In the genomic region with DNA sequence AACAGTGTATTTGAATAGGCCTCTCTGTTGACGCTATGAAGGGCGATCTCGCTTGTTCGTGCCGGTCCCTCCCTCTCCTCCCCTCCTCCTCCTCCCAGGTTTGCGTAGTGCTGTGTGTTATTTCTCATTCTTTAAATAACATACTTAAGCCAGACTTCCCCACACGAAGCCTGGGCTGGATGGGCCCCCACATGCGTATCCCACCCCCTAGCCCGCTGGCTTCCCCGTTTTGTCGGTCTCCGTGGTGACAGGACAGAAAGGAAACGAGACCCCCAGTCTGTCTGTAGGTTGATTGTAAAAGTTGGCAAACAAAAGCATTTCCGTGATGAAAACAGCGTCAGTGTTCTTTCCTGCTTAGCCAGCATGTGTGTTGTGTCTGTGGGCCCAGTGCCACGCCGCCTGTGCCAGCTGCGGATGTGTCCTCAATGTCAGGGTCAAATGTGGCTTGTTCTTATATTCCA, we compare ENCODE assay signal across 2 cellular contexts.
TF ChIP-seq lines count a peak whose summit lies in the region.

No MANE protein-coding gene starts in this region.

TF ChIP-seq in liver, 16 proteins besides CTCF, POLR2A, EP300 and RAD21 (continued from another document):
- TF ChIP-seq, protein P1, sequence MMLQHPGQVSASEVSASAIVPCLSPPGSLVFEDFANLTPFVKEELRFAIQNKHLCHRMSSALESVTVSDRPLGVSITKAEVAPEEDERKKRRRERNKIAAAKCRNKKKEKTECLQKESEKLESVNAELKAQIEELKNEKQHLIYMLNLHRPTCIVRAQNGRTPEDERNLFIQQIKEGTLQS (IDR thresholded peaks at IDR 0.05), result no peak
- TF ChIP-seq FOXA2 (IDR thresholded peaks at IDR 0.05) (no peak), TAF1 (conservative IDR thresholded peaks at IDR 0.05) (no peak), RXRA (IDR thresholded peaks at IDR 0.05) (peak; percentile 85 to 91), YY1 (IDR thresholded peaks at IDR 0.05) (no peak), JUND (IDR thresholded peaks at IDR 0.05) (no peak), SP1 (IDR thresholded peaks at IDR 0.05) (peak; percentile 62), EGR1 (IDR thresholded peaks at IDR 0.05; ENCODE audit: low read depth in 2 of 2) (no peak), FOXA1 (IDR thresholded peaks at IDR 0.05) (no peak), GABPA (IDR thresholded peaks at IDR 0.05 in 1 of 2, conservative IDR thresholded peaks at IDR 0.05 in 1 of 2) (no peak), NR2F2 (IDR thresholded peaks at IDR 0.05) (peak; percentile 63), HNF4G (IDR thresholded peaks at IDR 0.05) (no peak)
- TF ChIP-seq, protein P2, sequence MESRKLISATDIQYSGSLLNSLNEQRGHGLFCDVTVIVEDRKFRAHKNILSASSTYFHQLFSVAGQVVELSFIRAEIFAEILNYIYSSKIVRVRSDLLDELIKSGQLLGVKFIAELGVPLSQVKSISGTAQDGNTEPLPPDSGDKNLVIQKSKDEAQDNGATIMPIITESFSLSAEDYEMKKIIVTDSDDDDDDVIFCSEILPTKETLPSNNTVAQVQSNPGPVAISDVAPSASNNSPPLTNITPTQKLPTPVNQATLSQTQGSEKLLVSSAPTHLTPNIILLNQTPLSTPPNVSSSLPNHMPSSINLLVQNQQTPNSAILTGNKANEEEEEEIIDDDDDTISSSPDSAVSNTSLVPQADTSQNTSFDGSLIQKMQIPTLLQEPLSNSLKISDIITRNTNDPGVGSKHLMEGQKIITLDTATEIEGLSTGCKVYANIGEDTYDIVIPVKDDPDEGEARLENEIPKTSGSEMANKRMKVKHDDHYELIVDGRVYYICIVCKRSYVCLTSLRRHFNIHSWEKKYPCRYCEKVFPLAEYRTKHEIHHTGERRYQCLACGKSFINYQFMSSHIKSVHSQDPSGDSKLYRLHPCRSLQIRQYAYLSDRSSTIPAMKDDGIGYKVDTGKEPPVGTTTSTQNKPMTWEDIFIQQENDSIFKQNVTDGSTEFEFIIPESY (IDR thresholded peaks at IDR 0.05), result no peak
- TF ChIP-seq, protein P3, sequence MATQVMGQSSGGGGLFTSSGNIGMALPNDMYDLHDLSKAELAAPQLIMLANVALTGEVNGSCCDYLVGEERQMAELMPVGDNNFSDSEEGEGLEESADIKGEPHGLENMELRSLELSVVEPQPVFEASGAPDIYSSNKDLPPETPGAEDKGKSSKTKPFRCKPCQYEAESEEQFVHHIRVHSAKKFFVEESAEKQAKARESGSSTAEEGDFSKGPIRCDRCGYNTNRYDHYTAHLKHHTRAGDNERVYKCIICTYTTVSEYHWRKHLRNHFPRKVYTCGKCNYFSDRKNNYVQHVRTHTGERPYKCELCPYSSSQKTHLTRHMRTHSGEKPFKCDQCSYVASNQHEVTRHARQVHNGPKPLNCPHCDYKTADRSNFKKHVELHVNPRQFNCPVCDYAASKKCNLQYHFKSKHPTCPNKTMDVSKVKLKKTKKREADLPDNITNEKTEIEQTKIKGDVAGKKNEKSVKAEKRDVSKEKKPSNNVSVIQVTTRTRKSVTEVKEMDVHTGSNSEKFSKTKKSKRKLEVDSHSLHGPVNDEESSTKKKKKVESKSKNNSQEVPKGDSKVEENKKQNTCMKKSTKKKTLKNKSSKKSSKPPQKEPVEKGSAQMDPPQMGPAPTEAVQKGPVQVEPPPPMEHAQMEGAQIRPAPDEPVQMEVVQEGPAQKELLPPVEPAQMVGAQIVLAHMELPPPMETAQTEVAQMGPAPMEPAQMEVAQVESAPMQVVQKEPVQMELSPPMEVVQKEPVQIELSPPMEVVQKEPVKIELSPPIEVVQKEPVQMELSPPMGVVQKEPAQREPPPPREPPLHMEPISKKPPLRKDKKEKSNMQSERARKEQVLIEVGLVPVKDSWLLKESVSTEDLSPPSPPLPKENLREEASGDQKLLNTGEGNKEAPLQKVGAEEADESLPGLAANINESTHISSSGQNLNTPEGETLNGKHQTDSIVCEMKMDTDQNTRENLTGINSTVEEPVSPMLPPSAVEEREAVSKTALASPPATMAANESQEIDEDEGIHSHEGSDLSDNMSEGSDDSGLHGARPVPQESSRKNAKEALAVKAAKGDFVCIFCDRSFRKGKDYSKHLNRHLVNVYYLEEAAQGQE (IDR thresholded peaks at IDR 0.05), result no peak
- TF ChIP-seq, protein P4, sequence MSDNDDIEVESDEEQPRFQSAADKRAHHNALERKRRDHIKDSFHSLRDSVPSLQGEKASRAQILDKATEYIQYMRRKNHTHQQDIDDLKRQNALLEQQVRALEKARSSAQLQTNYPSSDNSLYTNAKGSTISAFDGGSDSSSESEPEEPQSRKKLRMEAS (IDR thresholded peaks at IDR 0.05), result peak; percentile 73

TF ChIP-seq in HepG2, 621 proteins besides CTCF, POLR2A, EP300 and RAD21:
- TF ChIP-seq, protein P5, sequence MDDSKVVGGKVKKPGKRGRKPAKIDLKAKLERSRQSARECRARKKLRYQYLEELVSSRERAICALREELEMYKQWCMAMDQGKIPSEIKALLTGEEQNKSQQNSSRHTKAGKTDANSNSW (CRISPR knock-in tag; IDR thresholded peaks at IDR 0.05; ENCODE audit: borderline replicate concordance), result no peak
- TF ChIP-seq ZSCAN30 (CRISPR knock-in tag; IDR thresholded peaks at IDR 0.05) (no peak), FIP1L1 (IDR thresholded peaks at IDR 0.05; ENCODE audit: borderline replicate concordance, insufficient read depth, low read depth, low read length) (no peak), AHR (CRISPR knock-in tag; IDR thresholded peaks at IDR 0.05) (no peak), ZNF549 (CRISPR knock-in tag; IDR thresholded peaks at IDR 0.05) (no peak), PHB2 (IDR thresholded peaks at IDR 0.05; ENCODE audit: partially characterized antibody) (no peak), PHF20 (CRISPR knock-in tag; IDR thresholded peaks at IDR 0.05) (no peak), KDM3A (CRISPR knock-in tag; IDR thresholded peaks at IDR 0.05; ENCODE audit: low read depth) (no peak), RFX3 (CRISPR knock-in tag; IDR thresholded peaks at IDR 0.05) (no peak), CHD4 (IDR thresholded peaks at IDR 0.05; ENCODE audit: borderline replicate concordance, low read length) (no peak), RARA (CRISPR knock-in tag; IDR thresholded peaks at IDR 0.05) (no peak), ZSCAN22 (CRISPR knock-in tag; IDR thresholded peaks at IDR 0.05) (no peak), ZNF136 (CRISPR knock-in tag; IDR thresholded peaks at IDR 0.05; ENCODE audit: low read depth) (no peak), MYNN (CRISPR knock-in tag; IDR thresholded peaks at IDR 0.05; ENCODE audit: low read depth) (no peak), NCOR1 (IDR thresholded peaks at IDR 0.05; ENCODE audit: borderline replicate concordance, low read length) (no peak), RCOR2 (CRISPR knock-in tag; IDR thresholded peaks at IDR 0.05) (no peak)
- TF ChIP-seq, protein P6, sequence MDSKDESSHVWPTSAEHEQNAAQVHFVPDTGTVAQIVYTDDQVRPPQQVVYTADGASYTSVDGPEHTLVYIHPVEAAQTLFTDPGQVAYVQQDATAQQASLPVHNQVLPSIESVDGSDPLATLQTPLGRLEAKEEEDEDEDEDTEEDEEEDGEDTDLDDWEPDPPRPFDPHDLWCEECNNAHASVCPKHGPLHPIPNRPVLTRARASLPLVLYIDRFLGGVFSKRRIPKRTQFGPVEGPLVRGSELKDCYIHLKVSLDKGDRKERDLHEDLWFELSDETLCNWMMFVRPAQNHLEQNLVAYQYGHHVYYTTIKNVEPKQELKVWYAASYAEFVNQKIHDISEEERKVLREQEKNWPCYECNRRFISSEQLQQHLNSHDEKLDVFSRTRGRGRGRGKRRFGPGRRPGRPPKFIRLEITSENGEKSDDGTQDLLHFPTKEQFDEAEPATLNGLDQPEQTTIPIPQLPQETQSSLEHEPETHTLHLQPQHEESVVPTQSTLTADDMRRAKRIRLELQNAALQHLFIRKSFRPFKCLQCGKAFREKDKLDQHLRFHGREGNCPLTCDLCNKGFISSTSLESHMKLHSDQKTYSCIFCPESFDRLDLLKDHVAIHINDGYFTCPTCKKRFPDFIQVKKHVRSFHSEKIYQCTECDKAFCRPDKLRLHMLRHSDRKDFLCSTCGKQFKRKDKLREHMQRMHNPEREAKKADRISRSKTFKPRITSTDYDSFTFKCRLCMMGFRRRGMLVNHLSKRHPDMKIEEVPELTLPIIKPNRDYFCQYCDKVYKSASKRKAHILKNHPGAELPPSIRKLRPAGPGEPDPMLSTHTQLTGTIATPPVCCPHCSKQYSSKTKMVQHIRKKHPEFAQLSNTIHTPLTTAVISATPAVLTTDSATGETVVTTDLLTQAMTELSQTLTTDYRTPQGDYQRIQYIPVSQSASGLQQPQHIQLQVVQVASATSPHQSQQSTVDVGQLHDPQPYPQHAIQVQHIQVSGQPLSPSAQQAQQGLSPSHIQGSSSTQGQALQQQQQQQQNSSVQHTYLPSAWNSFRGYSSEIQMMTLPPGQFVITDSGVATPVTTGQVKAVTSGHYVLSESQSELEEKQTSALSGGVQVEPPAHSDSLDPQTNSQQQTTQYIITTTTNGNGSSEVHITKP (CRISPR knock-in tag; IDR thresholded peaks at IDR 0.05; ENCODE audit: low read depth), result no peak
- TF ChIP-seq, protein P7, sequence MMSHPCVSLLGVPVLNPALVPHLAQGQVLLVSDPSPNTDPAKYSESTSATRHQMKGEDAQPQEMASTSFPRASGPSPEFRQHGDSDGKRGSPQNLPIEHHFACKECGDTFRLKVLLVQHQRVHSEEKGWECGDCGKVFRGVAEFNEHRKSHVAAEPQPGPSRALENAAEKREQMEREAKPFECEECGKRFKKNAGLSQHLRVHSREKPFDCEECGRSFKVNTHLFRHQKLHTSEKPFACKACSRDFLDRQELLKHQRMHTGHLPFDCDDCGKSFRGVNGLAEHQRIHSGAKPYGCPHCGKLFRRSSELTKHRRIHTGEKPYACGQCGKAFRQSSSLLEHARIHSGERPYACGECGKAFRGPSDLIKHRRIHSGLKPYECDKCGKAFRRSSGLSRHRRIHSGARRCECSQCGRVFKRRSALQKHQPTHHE (CRISPR knock-in tag; IDR thresholded peaks at IDR 0.05; ENCODE audit: borderline replicate concordance), result no peak
- TF ChIP-seq, protein P8, sequence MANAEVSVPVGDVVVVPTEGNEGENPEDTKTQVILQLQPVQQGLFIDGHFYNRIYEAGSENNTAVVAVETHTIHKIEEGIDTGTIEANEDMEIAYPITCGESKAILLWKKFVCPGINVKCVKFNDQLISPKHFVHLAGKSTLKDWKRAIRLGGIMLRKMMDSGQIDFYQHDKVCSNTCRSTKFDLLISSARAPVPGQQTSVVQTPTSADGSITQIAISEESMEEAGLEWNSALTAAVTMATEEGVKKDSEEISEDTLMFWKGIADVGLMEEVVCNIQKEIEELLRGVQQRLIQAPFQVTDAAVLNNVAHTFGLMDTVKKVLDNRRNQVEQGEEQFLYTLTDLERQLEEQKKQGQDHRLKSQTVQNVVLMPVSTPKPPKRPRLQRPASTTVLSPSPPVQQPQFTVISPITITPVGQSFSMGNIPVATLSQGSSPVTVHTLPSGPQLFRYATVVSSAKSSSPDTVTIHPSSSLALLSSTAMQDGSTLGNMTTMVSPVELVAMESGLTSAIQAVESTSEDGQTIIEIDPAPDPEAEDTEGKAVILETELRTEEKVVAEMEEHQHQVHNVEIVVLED (CRISPR knock-in tag; IDR thresholded peaks at IDR 0.05; ENCODE audit: borderline replicate concordance), result no peak
- TF ChIP-seq, protein P9, sequence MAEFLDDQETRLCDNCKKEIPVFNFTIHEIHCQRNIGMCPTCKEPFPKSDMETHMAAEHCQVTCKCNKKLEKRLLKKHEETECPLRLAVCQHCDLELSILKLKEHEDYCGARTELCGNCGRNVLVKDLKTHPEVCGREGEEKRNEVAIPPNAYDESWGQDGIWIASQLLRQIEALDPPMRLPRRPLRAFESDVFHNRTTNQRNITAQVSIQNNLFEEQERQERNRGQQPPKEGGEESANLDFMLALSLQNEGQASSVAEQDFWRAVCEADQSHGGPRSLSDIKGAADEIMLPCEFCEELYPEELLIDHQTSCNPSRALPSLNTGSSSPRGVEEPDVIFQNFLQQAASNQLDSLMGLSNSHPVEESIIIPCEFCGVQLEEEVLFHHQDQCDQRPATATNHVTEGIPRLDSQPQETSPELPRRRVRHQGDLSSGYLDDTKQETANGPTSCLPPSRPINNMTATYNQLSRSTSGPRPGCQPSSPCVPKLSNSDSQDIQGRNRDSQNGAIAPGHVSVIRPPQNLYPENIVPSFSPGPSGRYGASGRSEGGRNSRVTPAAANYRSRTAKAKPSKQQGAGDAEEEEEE (CRISPR knock-in tag; IDR thresholded peaks at IDR 0.05; ENCODE audit: borderline replicate concordance), result no peak
TF ChIP-seq in HepG2: peak in this region for 0.
